In the genomic region with DNA sequence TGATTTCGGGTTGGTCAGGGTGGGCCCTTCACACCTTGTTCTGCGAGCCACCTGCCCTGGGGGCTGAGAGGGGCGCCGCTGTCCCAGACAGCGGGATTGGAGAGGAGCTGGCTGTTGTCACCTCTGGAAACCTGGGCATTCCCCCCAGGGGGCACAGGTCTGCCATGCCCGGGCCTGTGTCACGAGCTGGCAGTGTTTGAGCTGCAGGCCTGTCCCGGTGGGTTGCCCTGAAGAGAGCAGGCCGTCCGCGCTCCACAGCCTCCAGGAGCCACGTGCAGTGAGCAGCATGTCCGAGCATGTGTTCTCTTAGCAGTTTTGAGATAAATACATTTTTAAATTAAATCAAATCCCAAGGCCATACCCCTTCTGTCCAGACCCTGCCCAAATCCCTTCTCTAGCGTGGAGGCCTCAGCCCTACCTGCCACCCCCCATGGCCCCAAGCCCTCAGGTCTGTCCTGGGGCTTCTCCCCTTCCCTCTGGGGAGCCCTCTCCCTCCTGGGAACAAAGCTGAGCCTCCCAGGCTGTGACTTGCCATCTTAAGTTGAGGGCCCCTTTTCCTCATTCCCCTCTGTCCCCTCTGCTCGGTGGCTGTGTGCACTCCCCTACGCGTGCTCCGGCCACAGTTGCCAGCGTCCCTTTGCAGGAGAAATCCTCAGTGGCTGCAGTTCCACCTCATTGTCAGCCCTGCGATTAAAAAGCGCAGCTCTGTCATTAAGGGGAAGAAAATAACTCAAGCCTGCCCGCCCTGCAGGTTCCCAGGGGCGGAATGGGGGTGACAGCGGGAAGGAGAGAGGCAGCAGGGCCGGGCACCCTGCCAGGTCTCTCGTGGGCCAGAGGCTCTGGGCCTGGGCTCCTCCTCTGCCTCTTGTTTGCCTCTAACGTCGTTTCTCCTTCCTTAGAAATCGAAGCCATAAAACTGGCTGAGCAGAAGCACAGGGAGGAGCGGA, we compare ENCODE assay signal across 14 cellular contexts. TPM values are rescaled to one million over a fixed set of nuclear protein-coding genes. Genes with fewer than 3 reads are reported as not detected.
DNase-seq lines count a peak whose midpoint lies in the region; ATAC-seq and TF ChIP-seq lines count a peak whose summit lies in the region.
"Had no signal": no experiment of that assay in that cellular context is flagged by ENCODE, and none has a peak within 500 bp of the region (broad histone marks: within the 10 kb centered on the region; RNA-seq: fewer than 3 reads in every experiment).

No MANE protein-coding gene starts in this region.

- H3K4me3 Mint-ChIP-seq in T-helper 2 cell treated with Interferon-gamma antibody and Interleukin-4, amounts not matched to agents 5 μg/mL and 100 μg/mL, for 36 hours: no peak overlapping the region
- H3K4me3 Mint-ChIP-seq in mesothelial cell of epicardium: no peak overlapping the region
- H3K4me3 Mint-ChIP-seq: dendritic cell treated with granulocyte-macrophage colony-stimulating factor and Interleukin-4, amounts not matched to agents 40 ng/mL and 50 ng/mL, for 4 days had no signal

- H3K36me3 Mint-ChIP-seq in T-helper 2 cell treated with Interferon-gamma antibody and Interleukin-4, amounts not matched to agents 5 μg/mL and 100 μg/mL, for 36 hours (ENCODE audit: low read depth): peaks cover 27% of the 10 kb centered on the region
- peaks cover 37% of the 10 kb centered on the region for H3K36me3 Mint-ChIP-seq in mesothelial cell of epicardium

- no peak for TF ChIP-seq CTCF in coronary artery (IDR thresholded peaks at IDR 0.05)
- TF ChIP-seq CTCF in mesothelial cell of epicardium (IDR thresholded peaks at IDR 0.05; ENCODE audit: unreplicated experiment): no peak
- TF ChIP-seq CTCF in upper lobe of left lung (IDR thresholded peaks at IDR 0.05): no peak

- peaks cover 0 to 5% (median 0%) of the 10 kb centered on the region in 4 donors for H3K36me3 ChIP-seq in upper lobe of left lung

- no peak for ATAC-seq in upper lobe of left lung (ENCODE audit: low FRiP score in 2 of 2)
- ATAC-seq: A549 had no signal

- H3K4me1 Mint-ChIP-seq in T-helper 2 cell treated with Interferon-gamma antibody and Interleukin-4, amounts not matched to agents 5 μg/mL and 100 μg/mL, for 36 hours (ENCODE audit: low read depth): peaks cover 26% of the 10 kb centered on the region
- H3K4me1 Mint-ChIP-seq in mesothelial cell of epicardium: peaks cover 29% of the 10 kb centered on the region

- H3K27ac ChIP-seq in coronary artery (peak overlapping the region; percentile 53 to 90), upper lobe of left lung (peak overlapping the region; percentile 59 to 81 (median 72))
- H3K27ac ChIP-seq: parathyroid adenoma had no signal

- no peaks in the 10 kb centered on the region for H3K27me3 Mint-ChIP-seq in T-helper 2 cell treated with Interferon-gamma antibody and Interleukin-4, amounts not matched to agents 5 μg/mL and 100 μg/mL, for 36 hours (ENCODE audit: low read depth)
- H3K27me3 Mint-ChIP-seq in mesothelial cell of epicardium (ENCODE audit: low read depth): no peaks in the 10 kb centered on the region

- no peaks in the 10 kb centered on the region for H3K9me3 ChIP-seq in upper lobe of left lung
- H3K9me3 ChIP-seq: A549 had no signal

- no peak for DNase-seq in T-helper 2 cell treated with Interferon-gamma antibody and Interleukin-4, amounts not matched to agents 5 μg/mL and 100 μg/mL, for 36 hours (ENCODE audit: low spot score)
- DNase-seq in T-helper 2 cell: no peak
- DNase-seq in coronary artery (ENCODE audit: low spot score): no peak
- peak in 1 of 2 experiments; percentile 60 for DNase-seq in mesothelial cell of epicardium (ENCODE audit: low spot score in 2 of 2, unreplicated experiment in 2 of 2)
- DNase-seq in upper lobe of left lung: peak in 1 of 2 donors; percentile 86
- DNase-seq in amniotic stem cell (lab: John Stamatoyannopoulos, UW): no peak
- no peak for DNase-seq in stimulated activated CD8-positive, alpha-beta memory T cell treated with anti-CD3 and anti-CD28 coated beads, Interleukin-4, amount 100 ng/mL, for 48 hours
- no peak for DNase-seq in HuH-7 (ENCODE audit: low spot score)
- DNase-seq: activated T-cell treated with anti-CD3 and anti-CD28 coated beads, Interleukin-2, amount 50 U/mL, for 4 hours; NCI-H774 had no signal

- peaks cover 27 to 72% (median 44%) of the 10 kb centered on the region in 4 donors for H3K4me1 ChIP-seq in upper lobe of left lung
- H3K4me1 ChIP-seq: parathyroid adenoma had no signal

- WGBS in upper lobe of left lung, 2 donors: 67 to 70% methylated on average over 22 to 30 of the region's 30 CpGs

- TF ChIP-seq POLR2A in upper lobe of left lung (IDR thresholded peaks at IDR 0.05): no peak

- TF ChIP-seq EP300 in upper lobe of left lung (IDR thresholded peaks at IDR 0.05): no peak

- H3K27ac Mint-ChIP-seq in T-helper 2 cell treated with Interferon-gamma antibody and Interleukin-4, amounts not matched to agents 5 μg/mL and 100 μg/mL, for 36 hours: peak overlapping the region; percentile 68
- H3K27ac Mint-ChIP-seq in mesothelial cell of epicardium: peak overlapping the region; percentile 90

- H3K27me3 ChIP-seq in upper lobe of left lung: no peaks in the 10 kb centered on the region

- H3K4me3 ChIP-seq in coronary artery (peak overlapping the region; percentile 57), upper lobe of left lung (no peak overlapping the region)
- H3K4me3 ChIP-seq: A549 had no signal

- H3K9me3 Mint-ChIP-seq in T-helper 2 cell treated with Interferon-gamma antibody and Interleukin-4, amounts not matched to agents 5 μg/mL and 100 μg/mL, for 36 hours: no peaks in the 10 kb centered on the region
- H3K9me3 Mint-ChIP-seq in mesothelial cell of epicardium: peaks cover 5% of the 10 kb centered on the region
- H3K9me3 Mint-ChIP-seq: activated T-cell treated with anti-CD3 and anti-CD28 coated beads, Interleukin-2, amount 50 U/mL, for 4 hours; dendritic cell treated with granulocyte-macrophage colony-stimulating factor and Interleukin-4, amounts not matched to agents 40 ng/mL and 50 ng/mL, for 4 days had no signal

RNA-seq across cellular contexts. Expression of a gene that starts 26.6 kb away (rescaled TPM):
- total RNA-seq in mesothelial cell of epicardium (30.6 to 32.3 TPM (median 31.8 TPM) in 3 replicates), upper lobe of left lung (10 to 100 TPM in 5 of 6 donors, 1 to 10 TPM in 1; 5.5 to 34.6 (median 22.8) TPM)

RNA-seq across cellular contexts. Expression of a gene that starts 45.7 kb away (rescaled TPM):
- total RNA-seq in mesothelial cell of epicardium: 0.61 to 1.4 TPM (median 0.74 TPM) in 3 replicates
- total RNA-seq in upper lobe of left lung: 100 to 1,000 TPM in 5 of 6 donors, 10 to 100 TPM in 1; 73.1 to 435 (median 149) TPM
- total RNA-seq: G401 had no signal

Comparison
In these comparisons a context has a peak if more than half of its experiments do, and no peak if none do; other contexts are left out.
1. RNA of a gene that starts 45.7 kb away (total RNA-seq): 73.1 to 435 TPM in upper lobe of left lung; 0.61 to 1.4 TPM in mesothelial cell of epicardium; every median in the first group is over 10 times any median in the second.